8 cellular contexts compared by ENCODE assay signal in the genomic region with DNA sequence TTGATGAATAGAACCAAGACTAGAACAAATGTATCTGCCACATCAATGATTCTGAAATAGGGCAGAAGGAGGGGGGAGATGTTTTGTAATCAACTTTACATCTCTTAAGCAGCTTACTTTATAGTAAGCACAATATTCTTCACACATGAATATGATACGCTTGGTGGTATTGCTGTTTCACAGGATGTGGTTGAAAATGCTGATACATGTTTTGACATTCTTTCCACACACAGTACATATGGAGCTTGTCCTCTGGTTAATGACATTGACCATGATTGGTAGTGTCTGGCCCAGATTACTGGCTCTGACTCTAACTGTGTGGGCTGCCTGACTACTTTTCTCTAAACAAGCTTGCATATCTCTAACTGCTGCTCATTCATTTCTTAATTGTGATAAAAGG.
A peak's percentile ranks its signal among the peaks of the same experiment; 100 is the strongest.
DNase-seq lines count a peak whose midpoint lies in the region; ATAC-seq and TF ChIP-seq lines count a peak whose summit lies in the region.

No MANE protein-coding gene starts in this region.

- H3K9me3 ChIP-seq in cardiac muscle cell (ENCODE audit: low read depth) (no peaks in the 10 kb centered on the region), WERI-Rb-1 (ENCODE audit: severe bottlenecking) (no peaks in the 10 kb centered on the region)

- no peaks in the 10 kb centered on the region for H3K9me3 Mint-ChIP-seq in HFFc6
- no peaks in the 10 kb centered on the region for H3K9me3 Mint-ChIP-seq in T-helper 2 cell treated with Interferon-gamma antibody and Interleukin-4, amounts not matched to agents 5 μg/mL and 100 μg/mL, for 36 hours

- H3K27ac Mint-ChIP-seq in HFFc6, result peak overlapping the region; percentile 61
- peak overlapping the region; percentile 87 for H3K27ac Mint-ChIP-seq in T-helper 2 cell treated with Interferon-gamma antibody and Interleukin-4, amounts not matched to agents 5 μg/mL and 100 μg/mL, for 36 hours

- H3K27me3 ChIP-seq in cardiac muscle cell (no peaks in the 10 kb centered on the region), WERI-Rb-1 (ENCODE audit: insufficient read depth, low read depth, severe bottlenecking) (no peaks in the 10 kb centered on the region)

- TF ChIP-seq CTCF in HFFc6 (IDR thresholded peaks at IDR 0.05) (no peak), cardiac muscle cell (IDR thresholded peaks at IDR 0.05; ENCODE audit: low read depth, low read length) (no peak), WERI-Rb-1 (IDR thresholded peaks at IDR 0.05; ENCODE audit: low read depth, low read length) (no peak)

- H3K4me3 ChIP-seq in cardiac muscle cell (no peak overlapping the region), WERI-Rb-1 (ENCODE audit: low read depth, low read length) (no peak overlapping the region)

- H3K4me1 ChIP-seq in cardiac muscle cell (ENCODE audit: low read depth), result peaks cover 30% of the 10 kb centered on the region

- H3K36me3 ChIP-seq in cardiac muscle cell, result peaks cover 4% of the 10 kb centered on the region
- peaks cover 47% of the 10 kb centered on the region for H3K36me3 ChIP-seq in WERI-Rb-1

- peaks cover 21% of the 10 kb centered on the region for H3K36me3 Mint-ChIP-seq in HFFc6 (ENCODE audit: low read depth)
- peaks cover 30% of the 10 kb centered on the region for H3K36me3 Mint-ChIP-seq in T-helper 2 cell treated with Interferon-gamma antibody and Interleukin-4, amounts not matched to agents 5 μg/mL and 100 μg/mL, for 36 hours (ENCODE audit: low read depth)

- peaks cover 12% of the 10 kb centered on the region for H3K4me1 Mint-ChIP-seq in HFFc6 (ENCODE audit: low read depth)
- H3K4me1 Mint-ChIP-seq in T-helper 2 cell treated with Interferon-gamma antibody and Interleukin-4, amounts not matched to agents 5 μg/mL and 100 μg/mL, for 36 hours (ENCODE audit: low read depth), result peaks cover 64% of the 10 kb centered on the region

- no peaks in the 10 kb centered on the region; the same call in 1 of the 2 replicates for H3K27me3 Mint-ChIP-seq in HFFc6 (ENCODE audit: insufficient read depth)
- H3K27me3 Mint-ChIP-seq in T-helper 2 cell treated with Interferon-gamma antibody and Interleukin-4, amounts not matched to agents 5 μg/mL and 100 μg/mL, for 36 hours (ENCODE audit: low read depth), result no peaks in the 10 kb centered on the region

- peak; percentile 91 for ATAC-seq in GM18511 (IDR thresholded peaks at IDR 0.05; ENCODE audit: unreplicated experiment)

- DNase-seq in HFFc6, result no peak
- peak; percentile 62 for DNase-seq in T-helper 2 cell treated with Interferon-gamma antibody and Interleukin-4, amounts not matched to agents 5 μg/mL and 100 μg/mL, for 36 hours (ENCODE audit: low spot score)
- peak in 1 of 2 donors; percentile 86 for DNase-seq in cardiac muscle cell (ENCODE audit: low read depth in 1 of 2, low spot score in 1 of 2)
- no peak for DNase-seq in stimulated activated CD8-positive, alpha-beta memory T cell treated with anti-CD3 and anti-CD28 coated beads, Interleukin-4, amount 100 ng/mL, for 48 hours
- DNase-seq in DMS53 treated with DMSO at 0.1 percent for 48 hours (lab: John Stamatoyannopoulos, UW; ENCODE audit: unreplicated experiment), result no peak
- DNase-seq in WERI-Rb-1, result no peak
- DNase-seq in NCI-H524 (lab: John Stamatoyannopoulos, UW), result no peak

- peak overlapping the region; percentile 32 for H3K27ac ChIP-seq in cardiac muscle cell
- H3K27ac ChIP-seq in WERI-Rb-1, result no peak overlapping the region

- no peak overlapping the region for H3K4me3 Mint-ChIP-seq in HFFc6
- H3K4me3 Mint-ChIP-seq in T-helper 2 cell treated with Interferon-gamma antibody and Interleukin-4, amounts not matched to agents 5 μg/mL and 100 μg/mL, for 36 hours, result peak overlapping the region; percentile 75
